2 cellular contexts compared by ENCODE assay signal in the genomic region with DNA sequence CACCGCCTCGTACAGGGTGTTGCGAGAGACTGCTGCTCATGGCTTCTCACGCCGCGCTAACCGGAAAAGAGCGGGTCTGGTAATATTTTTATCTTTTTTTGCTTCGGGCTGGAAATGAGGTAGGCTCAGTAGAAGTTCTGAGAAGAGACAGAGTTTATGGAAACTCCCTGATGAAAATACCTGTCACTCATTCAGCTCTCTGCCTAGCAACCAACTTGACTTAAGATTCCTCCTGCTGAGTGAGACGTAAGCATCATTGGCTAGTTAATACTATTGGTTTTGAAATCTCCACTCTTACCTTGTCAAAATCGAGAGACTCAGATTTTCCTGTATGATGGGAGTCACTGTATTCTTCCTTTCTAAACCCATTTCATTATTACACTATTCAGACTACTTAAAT.
TF ChIP-seq lines count a peak whose summit lies in the region.

No MANE protein-coding gene starts in this region.

TF ChIP-seq in GM23338, 12 proteins besides CTCF, POLR2A, EP300 and RAD21:
- no peak for TF ChIP-seq REST (IDR thresholded peaks at IDR 0.05; ENCODE audit: unreplicated experiment)
- TF ChIP-seq ZNF331 (CRISPR knock-in tag; IDR thresholded peaks at IDR 0.05; ENCODE audit: low read depth): no peak
- TF ChIP-seq EZH2phosphoT487 (IDR thresholded peaks at IDR 0.05; ENCODE audit: unreplicated experiment): no peak
- no peak for TF ChIP-seq ZNF462 (CRISPR knock-in tag; IDR thresholded peaks at IDR 0.05)
- TF ChIP-seq CREB1 (CRISPR knock-in tag; IDR thresholded peaks at IDR 0.05; ENCODE audit: low read depth): no peak

TF ChIP-seq in WTC11, 78 proteins besides CTCF, POLR2A, EP300 and RAD21 (continued from another document):
- TF ChIP-seq FOXK1 (CRISPR knock-in tag; IDR thresholded peaks at IDR 0.05) (no peak), GRHL2 (CRISPR knock-in tag; IDR thresholded peaks at IDR 0.05; ENCODE audit: insufficient replicate concordance, severe bottlenecking) (no peak), ZNF263 (CRISPR knock-in tag; IDR thresholded peaks at IDR 0.05; ENCODE audit: low read depth) (no peak), ZNF416 (CRISPR knock-in tag; IDR thresholded peaks at IDR 0.05) (no peak)
